12 cellular contexts compared by ENCODE assay signal in genomic region chr11:112656772-112657428, GRCh38.
A peak's percentile ranks its signal among the peaks of the same experiment; 100 is the strongest.
DNase-seq lines count a peak whose midpoint lies in the region; ATAC-seq and TF ChIP-seq lines count a peak whose summit lies in the region.
"Had no signal": no experiment of that assay in that cellular context is flagged by ENCODE, and none has a peak within 500 bp of the region (broad histone marks: within the 10 kb centered on the region; RNA-seq: fewer than 3 reads in every experiment).

No MANE protein-coding gene starts in this region.

- TF ChIP-seq CTCF in epithelial cell of esophagus (IDR thresholded peaks at IDR 0.05; ENCODE audit: insufficient read depth, low read depth, low read length, missing control alignments) (no peak), psoas muscle (IDR thresholded peaks at IDR 0.05) (no peak), neural progenitor cell (IDR thresholded peaks at IDR 0.05) (no peak)

- no peaks in the 10 kb centered on the region for H3K79me2 ChIP-seq in neural progenitor cell (ENCODE audit: low read depth)

- peak; percentile 89 to 92 (median 90) for ATAC-seq in psoas muscle
- ATAC-seq in effector memory CD8-positive, alpha-beta T cell (replicated peaks) = no peak

- H3K27ac Mint-ChIP-seq in effector memory CD8-positive, alpha-beta T cell = no peak overlapping the region
- H3K27ac Mint-ChIP-seq in neural progenitor cell = no peak overlapping the region

- H3K4me1 ChIP-seq in psoas muscle (peaks cover 52% of the 10 kb centered on the region), neural progenitor cell (peaks cover 10% of the 10 kb centered on the region)

- no peak overlapping the region for H3K4me2 ChIP-seq in neural progenitor cell

- no peak overlapping the region for H3K4me3 Mint-ChIP-seq in effector memory CD8-positive, alpha-beta T cell
- no peak overlapping the region for H3K4me3 Mint-ChIP-seq in neural progenitor cell

- H3K36me3 Mint-ChIP-seq in effector memory CD8-positive, alpha-beta T cell (ENCODE audit: insufficient read depth) = peaks cover 2% of the 10 kb centered on the region
- no peaks in the 10 kb centered on the region for H3K36me3 Mint-ChIP-seq in neural progenitor cell

- H3K4me3 ChIP-seq in epithelial cell of esophagus (ENCODE audit: low read length) (no peak overlapping the region), psoas muscle (no peak overlapping the region), neural progenitor cell (no peak overlapping the region)

- H3K4me1 Mint-ChIP-seq in effector memory CD8-positive, alpha-beta T cell (ENCODE audit: low read depth in 2 of 2) = no peaks in the 10 kb centered on the region
- peaks cover 4% of the 10 kb centered on the region for H3K4me1 Mint-ChIP-seq in neural progenitor cell

- no peak overlapping the region for H2AFZ ChIP-seq in neural progenitor cell (replicated peaks)

- peaks cover 14 to 42% of the 10 kb centered on the region in 2 donors for H3K27me3 Mint-ChIP-seq in effector memory CD8-positive, alpha-beta T cell
- H3K27me3 Mint-ChIP-seq in neural progenitor cell (ENCODE audit: insufficient read depth, low read depth) = peaks cover 4% of the 10 kb centered on the region

- no peaks in the 10 kb centered on the region for H3K36me3 ChIP-seq in psoas muscle (ENCODE audit: insufficient read depth in 1 of 2, low read depth in 1 of 2)
- no peaks in the 10 kb centered on the region for H3K36me3 ChIP-seq in neural progenitor cell

- H3K9me3 ChIP-seq in psoas muscle (no peaks in the 10 kb centered on the region), neural progenitor cell (ENCODE audit: low read depth) (no peaks in the 10 kb centered on the region)

- H3K27me3 ChIP-seq in psoas muscle (ENCODE audit: insufficient read depth in 3 of 3, low read length in 2 of 3) (no peaks in the 10 kb centered on the region), neural progenitor cell (no peaks in the 10 kb centered on the region)

- no peak overlapping the region for H3K9ac ChIP-seq in neural progenitor cell

- H3K9me3 Mint-ChIP-seq in effector memory CD8-positive, alpha-beta T cell = no peaks in the 10 kb centered on the region
- no peaks in the 10 kb centered on the region for H3K9me3 Mint-ChIP-seq in neural progenitor cell

- 28 to 40% (median 35%) methylated on average over 6 of the region's 6 CpGs for WGBS in psoas muscle, 3 donors

- in situ Hi-C loops in G401 (cut with HindIII; ENCODE audit: low sequenced_read_pairs) = no loop called here

- H4K20me1 ChIP-seq in neural progenitor cell (ENCODE audit: low read depth) = no peaks in the 10 kb centered on the region

- H3K27ac ChIP-seq in psoas muscle (peak overlapping the region; percentile 76), neural progenitor cell (no peak overlapping the region)

- DNase-seq in G401 (ENCODE audit: low spot score) (peak; percentile 72), NCI-H446 treated with DMSO at 0.1 percent for 48 hours (lab: John Stamatoyannopoulos, UW) (peak; percentile 79), epithelial cell of esophagus (ENCODE audit: low read depth) (peak; percentile 92), psoas muscle (peak; percentile 31 to 64), NCI-H2029 treated with DMSO at 0.1 percent for 48 hours (lab: John Stamatoyannopoulos, UW) (no peak), neural progenitor cell (ENCODE audit: low spot score) (no peak), DMS53 treated with DMSO at 0.1 percent for 48 hours (lab: John Stamatoyannopoulos, UW; ENCODE audit: unreplicated experiment) (no peak)
- DNase-seq in effector memory CD8-positive, alpha-beta T cell = no peak
- DNase-seq: activated CD4-positive, CD25-positive, alpha-beta regulatory T cell treated with anti-CD3 and anti-CD28 coated beads, Interleukin-2, amount 50 U/mL, for 72 hours; activated gamma-delta T cell treated with Interleukin-2 at 50 U/mL for 16 hours; NCI-H2081; RPMI8226 had no signal

- intact Hi-C loops in psoas muscle (cut with DNase I) = loop anchor here in 1 of 2 donors (5.0 kb wide), 2 partner anchors 95 to 135 kb away; no protein-coding TSS in a partner anchor

- no peaks in the 10 kb centered on the region for H3F3A ChIP-seq in neural progenitor cell (ENCODE audit: low read depth)

Comparison
In these comparisons a context has a peak if more than half of its experiments do, and no peak if none do; other contexts are left out.
1. DNase-seq: peak in G401 (single experiment), NCI-H446 treated with DMSO at 0.1 percent for 48 hours (single experiment), epithelial cell of esophagus (single experiment) and psoas muscle (2 of 2); none in NCI-H2029 treated with DMSO at 0.1 percent for 48 hours (single experiment), effector memory CD8-positive, alpha-beta T cell (0 of 3), neural progenitor cell (single experiment) and DMS53 treated with DMSO at 0.1 percent for 48 hours (single experiment).